ENCODE assay signal across 18 cellular contexts in genomic region chr17:80166446-80166845, GRCh38. TPM values are rescaled to one million over a fixed set of nuclear protein-coding genes. Genes with fewer than 3 reads are reported as not detected.
"Had no signal": no experiment of that assay in that cellular context is flagged by ENCODE, and none has a peak within 500 bp of the region (broad histone marks: within the 10 kb centered on the region; RNA-seq: fewer than 3 reads in every experiment).

No MANE protein-coding gene starts in this region.

- H3K27ac ChIP-seq: colonic mucosa, gastroesophageal sphincter, heart left ventricle, prostate gland, right atrium auricular region, upper lobe of left lung had no signal

- H3K9me3 ChIP-seq: colonic mucosa, gastroesophageal sphincter, heart left ventricle, prostate gland, right atrium auricular region, upper lobe of left lung had no signal

- H3K4me3 ChIP-seq: colonic mucosa, gastroesophageal sphincter, heart left ventricle, prostate gland, right atrium auricular region, upper lobe of left lung had no signal

- H3K27me3 ChIP-seq: colonic mucosa, right atrium auricular region, upper lobe of left lung had no signal

- DNase-seq: activated CD4-positive, alpha-beta T cell treated with anti-CD3 and anti-CD28 coated beads, Interleukin-2, amount 50 U/mL, for 1 hour; activated CD8-positive, alpha-beta memory T cell treated with anti-CD3 and anti-CD28 coated beads, Interleukin-2, amount 50 U/mL, for 4 hours; activated effector memory CD4-positive, alpha-beta T cell treated with Interleukin-2 at 50 U/mL for 16 hours; activated naive CD4-positive, alpha-beta T cell treated with anti-CD3 and anti-CD28 coated beads, Interleukin-2, amount 50 U/mL, for 16 hours; activated T-cell treated with anti-CD3 and anti-CD28 coated beads, Interleukin-2, amount 50 U/mL, for 4 hours; aorta; colonic mucosa; endodermal cell; erythroblast; heart left ventricle; stimulated activated CD4-positive, alpha-beta T cell treated with anti-CD3 and anti-CD28 coated beads, Interleukin-2, amount 100 ng/mL, for 24 hours; T-helper 1 cell; T1000; upper lobe of left lung had no signal

- H3K36me3 ChIP-seq: colonic mucosa, gastroesophageal sphincter, heart left ventricle, prostate gland, right atrium auricular region, upper lobe of left lung had no signal

- H3K4me1 ChIP-seq: colonic mucosa, gastroesophageal sphincter, heart left ventricle, prostate gland, right atrium auricular region, upper lobe of left lung had no signal

RNA-seq across cellular contexts. Expression of gene CARD14, which starts 3.4 kb away (rescaled TPM):
- total RNA-seq: activated T-cell treated with anti-CD3 and anti-CD28 coated beads, Interleukin-2, amount 50 U/mL, for 4 hours; osteoblast; right atrium auricular region had no signal
